8 cellular contexts compared by ENCODE assay signal in the genomic region with DNA sequence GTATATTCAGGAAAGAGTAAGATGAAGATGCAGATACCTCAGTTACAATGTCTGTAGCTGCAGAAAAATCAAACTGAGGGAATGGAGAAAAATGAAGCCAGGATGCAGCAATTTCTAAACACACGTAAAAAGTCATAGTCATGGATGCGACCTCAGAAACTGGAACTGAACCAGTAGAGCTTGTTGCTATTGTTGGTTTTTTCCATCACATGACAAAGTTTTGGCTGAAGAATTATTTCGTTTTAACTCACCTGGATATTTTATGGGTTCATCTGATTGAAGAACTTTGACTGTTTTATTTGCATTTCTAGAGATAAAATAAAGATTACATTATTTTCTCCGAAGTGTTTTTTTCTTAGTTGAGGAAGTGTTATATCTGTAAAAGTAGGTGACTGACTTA.
"Had no signal": no experiment of that assay in that cellular context is flagged by ENCODE, and none has a peak within 500 bp of the region (broad histone marks: within the 10 kb centered on the region; RNA-seq: fewer than 3 reads in every experiment).

No MANE protein-coding gene starts in this region.

- H3K9me3 ChIP-seq: HAP-1 had no signal

- ATAC-seq: HCT116, HepG2 had no signal

- DNase-seq: GM23248, GOT3, H7, HFFc6 had no signal

- H3K9ac ChIP-seq: GM23248 had no signal

- H3K4me3 ChIP-seq: GM23248, HAP-1 had no signal

- H3K36me3 ChIP-seq: HAP-1 had no signal

- H3K4me1 ChIP-seq: HAP-1 had no signal

- H2AFZ ChIP-seq: GM23248 had no signal

- H3K27ac ChIP-seq: GM23248, HL-60 had no signal
